In genomic region chr12:6020511-6020910, GRCh38 we compare ENCODE assay signal across 7 cellular contexts.
A peak's percentile ranks its signal among the peaks of the same experiment; 100 is the strongest.
DNase-seq lines count a peak whose midpoint lies in the region; ATAC-seq, FAIRE-seq and TF ChIP-seq lines count a peak whose summit lies in the region.
"Not testable (repeated sequence)": the region's sequence is repeated elsewhere in the genome, so short reads cannot be mapped to it uniquely, and the experiment has no call there.

No MANE protein-coding gene starts in this region.

- H3K4me1 Mint-ChIP-seq in activated CD4-positive, alpha-beta T cell treated with anti-CD3 and anti-CD28 coated beads, Interleukin-2, amount 10 ng/mL, durations not matched to agents 24 days and 14 days: not testable (repeated sequence)

- H3K9me3 Mint-ChIP-seq in activated CD4-positive, alpha-beta T cell treated with anti-CD3 and anti-CD28 coated beads, Interleukin-2, amount 10 ng/mL, durations not matched to agents 24 days and 14 days: not testable (repeated sequence)

- DNase-seq in NCI-H146 (lab: John Stamatoyannopoulos, UW): peak; percentile 66
- DNase-seq in NCI-H69 (lab: John Stamatoyannopoulos, UW): peak; percentile 74
- peak; percentile 27 for DNase-seq in activated CD4-positive, alpha-beta T cell treated with anti-CD3 and anti-CD28 coated beads, Interleukin-2, amount 10 ng/mL, durations not matched to agents 24 days and 14 days
- peak; percentile 57 for DNase-seq in cardiac septum (ENCODE audit: low spot score)
- DNase-seq in mucosa of descending colon; urothelium cell line (ENCODE audit: low spot score): not testable (repeated sequence)

- peak; percentile 36 for ATAC-seq in mucosa of descending colon

- H3K27ac Mint-ChIP-seq in activated CD4-positive, alpha-beta T cell treated with anti-CD3 and anti-CD28 coated beads, Interleukin-2, amount 10 ng/mL, durations not matched to agents 24 days and 14 days: not testable (repeated sequence)

- intact Hi-C loops in activated CD4-positive, alpha-beta T cell treated with anti-CD3 and anti-CD28 coated beads, Interleukin-2, amount 10 ng/mL, durations not matched to agents 24 days and 14 days (cut with micrococcal nuclease); cardiac septum (cut with DNase I); mucosa of descending colon (cut with DNase I, micrococcal nuclease): not testable (repeated sequence)

- H3K4me1 ChIP-seq in mucosa of descending colon (ENCODE audit: low read depth): not testable (repeated sequence)

- not testable (repeated sequence) for TF ChIP-seq CTCF in C4-2B (conservative IDR thresholded peaks at IDR 0.05); mucosa of descending colon (IDR thresholded peaks at IDR 0.05)

- not testable (repeated sequence) for H3K4me3 ChIP-seq in mucosa of descending colon

- not testable (repeated sequence) for H3K9me3 ChIP-seq in mucosa of descending colon

- H3K27ac ChIP-seq in C4-2B: peak overlapping the region; percentile 90

- not testable (repeated sequence) for H3K36me3 ChIP-seq in mucosa of descending colon (ENCODE audit: low read depth)

- not testable (repeated sequence) for H3K4me3 Mint-ChIP-seq in activated CD4-positive, alpha-beta T cell treated with anti-CD3 and anti-CD28 coated beads, Interleukin-2, amount 10 ng/mL, durations not matched to agents 24 days and 14 days

- not testable (repeated sequence) for H3K27me3 Mint-ChIP-seq in activated CD4-positive, alpha-beta T cell treated with anti-CD3 and anti-CD28 coated beads, Interleukin-2, amount 10 ng/mL, durations not matched to agents 24 days and 14 days

- peak; percentile 92 for FAIRE-seq in urothelium cell line (lab: Jason Lieb, UNC)

- H3K36me3 Mint-ChIP-seq in activated CD4-positive, alpha-beta T cell treated with anti-CD3 and anti-CD28 coated beads, Interleukin-2, amount 10 ng/mL, durations not matched to agents 24 days and 14 days (ENCODE audit: low read depth): not testable (repeated sequence)
